26 cellular contexts compared by ENCODE assay signal in the genomic region with DNA sequence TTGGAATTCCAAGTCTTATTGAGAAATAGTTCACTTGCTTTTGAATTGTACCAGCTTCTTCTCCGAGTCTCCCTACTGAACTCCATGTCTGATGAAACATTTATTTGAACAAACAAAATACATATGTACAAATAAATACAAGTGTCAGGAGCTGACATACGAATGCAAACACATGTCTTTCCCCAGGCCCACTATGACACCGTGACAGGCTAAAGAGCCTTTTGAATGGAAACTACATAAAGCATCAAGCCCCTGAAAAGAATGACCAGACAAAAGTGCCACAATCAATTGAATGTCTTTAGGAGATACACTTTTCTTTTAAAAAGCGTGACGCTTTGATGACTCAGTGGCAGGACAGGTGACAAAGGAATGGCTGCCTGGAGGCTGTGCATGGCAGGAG.
"Had no signal": no experiment of that assay in that cellular context is flagged by ENCODE, and none has a peak within 500 bp of the region (broad histone marks: within the 10 kb centered on the region; RNA-seq: fewer than 3 reads in every experiment).

No MANE protein-coding gene starts in this region.

- H3K36me3 ChIP-seq: brain microvascular endothelial cell, cardiac muscle cell, WERI-Rb-1 had no signal

- H3K27me3 ChIP-seq: brain microvascular endothelial cell had no signal

- H3K4me3 ChIP-seq: cardiac muscle cell, SK-N-MC had no signal

- H3K27ac ChIP-seq: brain microvascular endothelial cell, cardiac muscle cell, SK-N-MC, WERI-Rb-1 had no signal

- DNase-seq: activated CD4-positive, alpha-beta memory T cell treated with anti-CD3 and anti-CD28 coated beads, Interleukin-2, amount 10 ng/mL, durations not matched to agents 7 days and 5 days; activated CD4-positive, alpha-beta T cell treated with anti-CD3 and anti-CD28 coated beads for 36 hours; activated CD4-positive, alpha-beta T cell treated with anti-CD3 and anti-CD28 coated beads, Interleukin-2, amount 50 U/mL, for 1 hour; activated gamma-delta T cell treated with Interleukin-2 at 50 U/mL for 16 hours; activated naive CD4-positive, alpha-beta T cell treated with anti-CD3 and anti-CD28 coated beads, Interleukin-2, amount 10 ng/mL, durations not matched to agents 7 days and 5 days; activated naive CD8-positive, alpha-beta T cell treated with anti-CD3 and anti-CD28 coated beads for 36 hours; activated T-cell treated with anti-CD3 and anti-CD28 coated beads for 4 hours; activated T-cell treated with anti-CD3 and anti-CD28 coated beads, Interleukin-2, amount 50 U/mL, for 48 hours; brain microvascular endothelial cell; MM.1S; NCI-H1105; NCI-H1436; NCI-H2029; NCI-H2227 treated with DMSO at 0.1 percent for 48 hours; NCI-H510A; NCI-H526 treated with DMSO at 0.1 percent for 48 hours; NK-92 treated with Interleukin-12 subunit alpha and Interleukin-12 subunit beta, amount 100 ng/mL, for 24 hours; OCI-M1; RPMI8226; T-helper 1 cell had no signal

- ATAC-seq: activated CD4-positive, alpha-beta T cell treated with anti-CD3 and anti-CD28 coated beads for 36 hours; activated T-helper 17 cell treated with anti-CD3 and anti-CD28 coated beads, Interleukin-2, amount 50 U/mL, for 72 hours; Panc1; Right ventricle myocardium inferior had no signal
